8 cellular contexts compared by ENCODE assay signal in genomic region chr7:102287465-102288146, GRCh38. TPM values are rescaled to one million over a fixed set of nuclear protein-coding genes. Genes with fewer than 3 reads are reported as not detected.
DNase-seq lines count a peak whose midpoint lies in the region; ATAC-seq, FAIRE-seq and TF ChIP-seq lines count a peak whose summit lies in the region.

No MANE protein-coding gene starts in this region.

- no peaks in the 10 kb centered on the region for H3K9me3 ChIP-seq in K562 (replicated peaks; ENCODE audit: control insufficient read depth, insufficient read depth, low read depth, low read length)

- H3K4me3 Mint-ChIP-seq in stimulated activated effector memory CD8-positive, alpha-beta T cell treated with anti-CD3 and anti-CD28 coated beads, Interleukin-12 subunit alpha, Interleukin-12 subunit beta, amount 100 ng/mL, for 72 hours = peak overlapping the region; percentile 55

- in situ Hi-C loops in K562 (cut with MboI) = loop anchor here (5.0 kb wide), 1 partner anchor 35 kb away; no protein-coding TSS in a partner anchor

- peaks cover 10 to 48% of the 10 kb centered on the region in 2 experiments; a peak in 4 of 5 replicates for H3K4me1 ChIP-seq in K562 (replicated peaks in 1 of 2; ENCODE audit: control insufficient read depth in 2 of 2, insufficient read depth in 2 of 2, low read length in 2 of 2)

- POLR2A ChIA-PET in K562 (lab: Yijun Ruan, JAX) = interaction anchor here (0.7 to 1.0 kb wide), 3 partner anchors 10 to 177 kb away, joined by 3 to 5 read pairs (median 3); no protein-coding TSS in a partner anchor

- DNase-seq in AG08395 (ENCODE audit: low spot score) (peak; percentile 33), GM12892 (ENCODE audit: insufficient read length) (no peak), NCI-H526 (lab: John Stamatoyannopoulos, UW) (peak; percentile 12 to 69), K562 (ENCODE audit: extremely low read depth in 1 of 4, low spot score in 3 of 4) (no peak), islet precursor cell (peak; percentile 72), RCC 7860 (ENCODE audit: low spot score) (no peak)
- no peak for DNase-seq in stimulated activated effector memory CD8-positive, alpha-beta T cell treated with anti-CD3 and anti-CD28 coated beads, Interleukin-12 subunit alpha, Interleukin-12 subunit beta, amount 100 ng/mL, for 72 hours (ENCODE audit: low spot score in 2 of 2)

- no peak for TF ChIP-seq RAD21 in K562 (CRISPR knock-in tag; conservative IDR thresholded peaks at IDR 0.05 in 1 of 2, IDR thresholded peaks at IDR 0.05 in 1 of 2)

- H3K4me1 Mint-ChIP-seq in stimulated activated effector memory CD8-positive, alpha-beta T cell treated with anti-CD3 and anti-CD28 coated beads, Interleukin-12 subunit alpha, Interleukin-12 subunit beta, amount 100 ng/mL, for 72 hours = peaks cover 34% of the 10 kb centered on the region

- no peak overlapping the region for H3K27ac ChIP-seq in K562 (ENCODE audit: extremely low read depth, low read depth, low read length)

- H3K4me3 ChIP-seq in K562 = peak overlapping the region; percentile 50; the same call in 1 of the 2 replicates

- H3K27ac Mint-ChIP-seq in stimulated activated effector memory CD8-positive, alpha-beta T cell treated with anti-CD3 and anti-CD28 coated beads, Interleukin-12 subunit alpha, Interleukin-12 subunit beta, amount 100 ng/mL, for 72 hours = no peak overlapping the region

- FAIRE-seq in GM12892 (lab: Jason Lieb, UNC) (peak; percentile 72), K562 (lab: Jason Lieb, UNC) (no peak), RCC 7860 (lab: Jason Lieb, UNC) (no peak)

- 6% methylated on average over 27 of the region's 37 CpGs for WGBS in K562 (ENCODE audit: insufficient coverage, low coverage, missing lambda C conversion rate)

- H4K20me1 ChIP-seq in K562 (replicated peaks; ENCODE audit: control insufficient read depth, insufficient read depth, low read length) = peaks cover 35% of the 10 kb centered on the region

- ATAC-seq in K562 (no peak), HG03097 (IDR thresholded peaks at IDR 0.05; ENCODE audit: low FRiP score, unreplicated experiment) (no peak)
- peak; percentile 30 for ATAC-seq in stimulated activated effector memory CD8-positive, alpha-beta T cell treated with anti-CD3 and anti-CD28 coated beads, Interleukin-12 subunit alpha, Interleukin-12 subunit beta, amount 100 ng/mL, for 72 hours

- H3K9me1 ChIP-seq in K562 (ENCODE audit: control insufficient read depth, insufficient read depth, low read length) = no peaks in the 10 kb centered on the region

- CTCF ChIA-PET in K562 (lab: Yijun Ruan, JAX; ENCODE audit: low intra/inter-chr PET ratio) = no interaction called here

- TF ChIP-seq CTCF in K562 (IDR thresholded peaks at IDR 0.05 in 2 of 3, conservative IDR thresholded peaks at IDR 0.05 in 1 of 3; ENCODE audit: insufficient read depth in 2 of 3, low read depth in 1 of 3, low read length in 3 of 3) = no peak

- H3K9me3 Mint-ChIP-seq in stimulated activated effector memory CD8-positive, alpha-beta T cell treated with anti-CD3 and anti-CD28 coated beads, Interleukin-12 subunit alpha, Interleukin-12 subunit beta, amount 100 ng/mL, for 72 hours = no peaks in the 10 kb centered on the region

- no peak for TF ChIP-seq POLR2A in GM12892 (IDR thresholded peaks at IDR 0.05; ENCODE audit: low read depth, low read length)
- TF ChIP-seq POLR2A in K562 (conservative IDR thresholded peaks at IDR 0.05) = no peak

- no peaks in the 10 kb centered on the region for H3K79me2 ChIP-seq in K562 (ENCODE audit: control insufficient read depth, insufficient read depth, low read length)

- peak overlapping the region; percentile 84; the same call in 1 of the 2 replicates for H2AFZ ChIP-seq in K562 (ENCODE audit: low read depth, low read length)

- H3K4me2 ChIP-seq in K562 (ENCODE audit: insufficient read depth, low read length) = peak overlapping the region; percentile 74; the same call in 1 of the 2 replicates

- BruUV-seq in K562 (replicated peaks; lab: Mats Ljungman, UMichigan) = no TSS peak

- TF ChIP-seq EP300 in K562 (IDR thresholded peaks at IDR 0.05; ENCODE audit: low read length) = no peak

- intact Hi-C loops in K562 (cut with micrococcal nuclease) = no loop called here

- no peaks in the 10 kb centered on the region for H3K36me3 ChIP-seq in K562 (ENCODE audit: control insufficient read depth, insufficient read depth, low read length)

- H3K36me3 Mint-ChIP-seq in stimulated activated effector memory CD8-positive, alpha-beta T cell treated with anti-CD3 and anti-CD28 coated beads, Interleukin-12 subunit alpha, Interleukin-12 subunit beta, amount 100 ng/mL, for 72 hours = no peaks in the 10 kb centered on the region

- peaks cover 20 to 57% of the 10 kb centered on the region in 2 experiments; a peak in 4 of 5 replicates for H3K27me3 ChIP-seq in K562 (ENCODE audit: control insufficient read depth in 2 of 2, insufficient read depth in 2 of 2, low read length in 2 of 2)

- peak overlapping the region in 1 of 2 experiments; percentile 92; a peak in 2 of 4 replicates for H3K9ac ChIP-seq in K562 (ENCODE audit: insufficient read depth in 1 of 2, low read depth in 2 of 2, low read length in 2 of 2)

TF ChIP-seq in K562, 482 proteins besides CTCF, POLR2A, EP300 and RAD21 (continues in another document):
- 0 out of 2 replicates have a peak, but pooled peaks have one; percentile 3 for TF ChIP-seq TFAP4 (CRISPR knock-in tag; IDR thresholded peaks at IDR 0.05; ENCODE audit: borderline replicate concordance)
- TF ChIP-seq RBFOX2 (IDR thresholded peaks at IDR 0.05; ENCODE audit: low read depth, low read length) = no peak
- TF ChIP-seq TRIM25 (IDR thresholded peaks at IDR 0.05; ENCODE audit: borderline replicate concordance) = no peak
- peak; percentile 13 for TF ChIP-seq PCBP1 (IDR thresholded peaks at IDR 0.05; ENCODE audit: low read depth, low read length, poor library complexity, severe bottlenecking)
- TF ChIP-seq ZFP91 (CRISPR knock-in tag; IDR thresholded peaks at IDR 0.05) = peak; percentile 62; the same call in 1 of the 2 replicates

RNA-seq across cellular contexts. Expression of gene SH2B2, which starts 0.9 kb away (rescaled TPM):
- 8.3 TPM for polyA plus RNA-seq in GM12892 (2012; ENCODE audit: missing spikeins)
- 0.72 TPM in 1 of 2 replicates, not detected in the other for total RNA-seq in K562 (2011; cell fraction: chromatin; rRNA removed; ENCODE audit: low replicate concordance)
- total RNA-seq in K562 (2011; cell fraction: nucleolus; rRNA removed) = 0.66 and 1.0 TPM in 2 replicates
- total RNA-seq in K562 (2011; cell fraction: nucleoplasm; rRNA removed) = 0.22 and 0.31 TPM in 2 replicates
- total RNA-seq in K562 (2014; rRNA removed) (0.68 TPM in 1 of 2 replicates, not detected in the other), K562 (2014; rRNA removed; fragmentation: Illumina TruSeq; extraction: Trizol) (not detected in 2 replicates), K562 (2015; rRNA removed; fragmentation: Illumina TruSeq; extraction: Trizol) (0.08 TPM in 1 of 2 replicates, not detected in the other), K562 (2021) (0.34 and 0.89 TPM in 2 replicates)
- polyA plus RNA-seq in K562 (2011; rRNA removed) (0.03 and 0.07 TPM in 2 replicates), K562 (2014; fragmentation: Illumina TruSeq; extraction: Trizol) (0.07 and 0.08 TPM in 2 replicates), K562 (2014; fragmentation: Nextera tagmentation; extraction: Ambion mirVana) (not detected), K562 (2014; rRNA removed) (0.07 and 0.12 TPM in 2 replicates)
- polyA plus RNA-seq in K562 (2011; cell fraction: cytosol; rRNA removed) = 0.13 and 0.64 TPM in 2 replicates
- polyA plus RNA-seq in K562 (2011; cell fraction: nucleus; rRNA removed) = 0.14 and 0.36 TPM in 2 replicates
- 0.14 and 0.46 TPM in 2 replicates for polyA plus RNA-seq in K562 (2012)
- 0.18 TPM in 1 of 2 replicates, not detected in the other for polyA minus RNA-seq in K562 (2011; rRNA and poly(A)+ RNA removed)
- 0.38 TPM in 1 of 2 replicates, not detected in the other for polyA minus RNA-seq in K562 (2011; cell fraction: cytosol; rRNA and poly(A)+ RNA removed)
- 0.22 and 0.40 TPM in 2 replicates for polyA minus RNA-seq in K562 (2011; cell fraction: nucleus; rRNA and poly(A)+ RNA removed)

Comparison
In these comparisons a context has a peak if more than half of its experiments do, and no peak if none do; other contexts are left out.
1. DNase-seq: peak in AG08395 (single experiment), NCI-H526 (2 of 2) and islet precursor cell (single experiment); none in GM12892 (single experiment), K562 (0 of 4), stimulated activated effector memory CD8-positive, alpha-beta T cell treated with anti-CD3 and anti-CD28 coated beads, Interleukin-12 subunit alpha, Interleukin-12 subunit beta, amount 100 ng/mL, for 72 hours (0 of 2) and RCC 7860 (single experiment).